8 cellular contexts compared by ENCODE assay signal in genomic region chr4:13577660-13578059, GRCh38. TPM values are rescaled to one million over a fixed set of nuclear protein-coding genes. Genes with fewer than 3 reads are reported as not detected.
"Had no signal": no experiment of that assay in that cellular context is flagged by ENCODE, and none has a peak within 500 bp of the region (broad histone marks: within the 10 kb centered on the region; RNA-seq: fewer than 3 reads in every experiment).

No MANE protein-coding gene starts in this region.

- FAIRE-seq: G401.6, GM12878, GM12891, GM12892, GM18507, GM19239 had no signal

- ATAC-seq: GM12878 had no signal

- H3K4me3 ChIP-seq: GM12878 had no signal

- DNase-seq: GDM1, GF-D8 had no signal

RNA-seq across cellular contexts. Expression of gene NKX3-2, which starts 33.4 kb away (rescaled TPM):
- total RNA-seq: GM12878 had no signal
- polyA plus RNA-seq: GM12878 had no signal
